Comparison of ENCODE assay signal across 23 cellular contexts in genomic region chr16:23893976-23894375, GRCh38. TPM values are rescaled to one million over a fixed set of nuclear protein-coding genes. Genes with fewer than 3 reads are reported as not detected.
"Had no signal": no experiment of that assay in that cellular context is flagged by ENCODE, and none has a peak within 500 bp of the region (broad histone marks: within the 10 kb centered on the region; RNA-seq: fewer than 3 reads in every experiment).

No MANE protein-coding gene starts in this region.

- H3K27me3 ChIP-seq: upper lobe of right lung had no signal

- H3K4me1 Mint-ChIP-seq: neural crest cell, WTC11 had no signal

- DNase-seq: activated CD4-positive, alpha-beta T cell treated with anti-CD3 and anti-CD28 coated beads for 36 hours; activated CD4-positive, alpha-beta T cell treated with anti-CD3 and anti-CD28 coated beads, Interleukin-2, amount 50 U/mL, for 4 hours; activated naive CD4-positive, alpha-beta T cell treated with Interleukin-2 at 50 U/mL for 16 hours; activated naive CD8-positive, alpha-beta T cell treated with anti-CD3 and anti-CD28 coated beads for 36 hours; cerebellar nuclear complex; heart left ventricle; islet precursor cell; left cardiac atrium; mesenchymal stem cell; occipital lobe; posterior cingulate gyrus; small intestine; stimulated activated CD4-positive, alpha-beta T cell treated with anti-CD3 and anti-CD28 coated beads, Interleukin-2, amount 100 ng/mL, for 24 hours; stimulated activated naive B cell treated with anti-CD40 and anti-IgM and Interleukin-4, amounts not matched to agents 10 μg/mL and 1 μg/mL and 100 μg/mL, for 72 hours; T1000; upper lobe of right lung had no signal

- H3K36me3 Mint-ChIP-seq: WTC11 had no signal

- H3K4me3 Mint-ChIP-seq: activated CD4-positive, alpha-beta T cell treated with anti-CD3 and anti-CD28 coated beads for 36 hours; activated naive CD8-positive, alpha-beta T cell treated with anti-CD3 and anti-CD28 coated beads for 36 hours; neural crest cell; WTC11 had no signal

- H3K4me3 ChIP-seq: coronary artery, heart left ventricle, upper lobe of right lung had no signal

- H3K4me1 ChIP-seq: upper lobe of right lung had no signal

- H3K36me3 ChIP-seq: heart left ventricle, upper lobe of right lung had no signal

- H3K27ac Mint-ChIP-seq: activated CD4-positive, alpha-beta T cell treated with anti-CD3 and anti-CD28 coated beads for 36 hours; stimulated activated naive B cell treated with anti-CD40 and anti-IgM and Interleukin-4, amounts not matched to agents 10 μg/mL and 1 μg/mL and 100 μg/mL, for 72 hours; WTC11 had no signal

- FAIRE-seq: small intestine had no signal

- H3K27ac ChIP-seq: coronary artery, epithelial cell of prostate, heart left ventricle, upper lobe of right lung had no signal

- H3K9me3 ChIP-seq: heart left ventricle, upper lobe of right lung had no signal

- ATAC-seq: activated CD4-positive, alpha-beta T cell treated with anti-CD3 and anti-CD28 coated beads for 36 hours; heart left ventricle; left cardiac atrium; sciatic nerve; stimulated activated naive B cell treated with anti-CD40 and anti-IgM and Interleukin-4, amounts not matched to agents 10 μg/mL and 1 μg/mL and 100 μg/mL, for 72 hours; upper lobe of right lung; WTC11 had no signal

- H3K9me3 Mint-ChIP-seq: neural crest cell, WTC11 had no signal

- H3K27me3 Mint-ChIP-seq: activated CD4-positive, alpha-beta T cell treated with anti-CD3 and anti-CD28 coated beads for 36 hours; activated naive CD8-positive, alpha-beta T cell treated with anti-CD3 and anti-CD28 coated beads for 36 hours; stimulated activated naive B cell treated with anti-CD40 and anti-IgM and Interleukin-4, amounts not matched to agents 10 μg/mL and 1 μg/mL and 100 μg/mL, for 72 hours had no signal

RNA-seq across cellular contexts. Expression of gene PRKCB, which starts 58.2 kb away (rescaled TPM):
- total RNA-seq: myocyte, renal cortical epithelial cell had no signal
